ENCODE assay signal across 1 cellular context in genomic region chr13:30798776-30799625, GRCh38.
TF ChIP-seq lines count a peak whose summit lies in the region.

No MANE protein-coding gene starts in this region.

TF ChIP-seq in HepG2, 621 proteins besides CTCF, POLR2A, EP300 and RAD21:
- TF ChIP-seq ZNF276 (CRISPR knock-in tag; IDR thresholded peaks at IDR 0.05; ENCODE audit: low read depth) (no peak), ZNF773 (CRISPR knock-in tag; IDR thresholded peaks at IDR 0.05; ENCODE audit: borderline replicate concordance) (no peak), RARG (CRISPR knock-in tag; IDR thresholded peaks at IDR 0.05; ENCODE audit: low read depth) (no peak), LCORL (IDR thresholded peaks at IDR 0.05) (no peak), LCORL (CRISPR knock-in tag; IDR thresholded peaks at IDR 0.05) (no peak), ZBTB2 (CRISPR knock-in tag; IDR thresholded peaks at IDR 0.05; ENCODE audit: low read depth) (no peak), ZNF484 (CRISPR knock-in tag; IDR thresholded peaks at IDR 0.05; ENCODE audit: borderline replicate concordance, low read depth) (no peak), IKZF5 (CRISPR knock-in tag; IDR thresholded peaks at IDR 0.05) (no peak), HMGA1 (CRISPR knock-in tag; conservative IDR thresholded peaks at IDR 0.05) (no peak), ZBTB3 (CRISPR knock-in tag; IDR thresholded peaks at IDR 0.05; ENCODE audit: borderline replicate concordance, low read depth) (no peak), CSRNP2 (CRISPR knock-in tag; conservative IDR thresholded peaks at IDR 0.05; ENCODE audit: low read depth) (no peak), NR2F6 (IDR thresholded peaks at IDR 0.05) (peak; percentile 27; the same call in 1 of the 2 replicates), NR2F6 (CRISPR knock-in tag; IDR thresholded peaks at IDR 0.05) (no peak), ZNF205 (CRISPR knock-in tag; IDR thresholded peaks at IDR 0.05) (no peak), U2AF1 (optimal IDR thresholded peaks at IDR 0.05; ENCODE audit: low read depth, low read length) (no peak), FOXK2 (IDR thresholded peaks at IDR 0.05) (no peak), ZFP90 (CRISPR knock-in tag; IDR thresholded peaks at IDR 0.05; ENCODE audit: borderline replicate concordance) (no peak), HNF4A (CRISPR knock-in tag; IDR thresholded peaks at IDR 0.05) (peak; percentile 46; the same call in 1 of the 2 replicates), GATAD1 (CRISPR knock-in tag; IDR thresholded peaks at IDR 0.05) (no peak), ZNF747 (CRISPR knock-in tag; IDR thresholded peaks at IDR 0.05; ENCODE audit: borderline replicate concordance) (no peak), FOXP1 (IDR thresholded peaks at IDR 0.05) (no peak), FOXP1 (CRISPR knock-in tag; IDR thresholded peaks at IDR 0.05) (no peak), POLR2AphosphoS2 (IDR thresholded peaks at IDR 0.05; ENCODE audit: low read depth, low read length) (no peak), BCL6 (CRISPR knock-in tag; IDR thresholded peaks at IDR 0.05) (peak; percentile 19; the same call in 1 of the 2 replicates), ZFX (CRISPR knock-in tag; IDR thresholded peaks at IDR 0.05; ENCODE audit: low read depth) (no peak)
- TF ChIP-seq, protein P1, sequence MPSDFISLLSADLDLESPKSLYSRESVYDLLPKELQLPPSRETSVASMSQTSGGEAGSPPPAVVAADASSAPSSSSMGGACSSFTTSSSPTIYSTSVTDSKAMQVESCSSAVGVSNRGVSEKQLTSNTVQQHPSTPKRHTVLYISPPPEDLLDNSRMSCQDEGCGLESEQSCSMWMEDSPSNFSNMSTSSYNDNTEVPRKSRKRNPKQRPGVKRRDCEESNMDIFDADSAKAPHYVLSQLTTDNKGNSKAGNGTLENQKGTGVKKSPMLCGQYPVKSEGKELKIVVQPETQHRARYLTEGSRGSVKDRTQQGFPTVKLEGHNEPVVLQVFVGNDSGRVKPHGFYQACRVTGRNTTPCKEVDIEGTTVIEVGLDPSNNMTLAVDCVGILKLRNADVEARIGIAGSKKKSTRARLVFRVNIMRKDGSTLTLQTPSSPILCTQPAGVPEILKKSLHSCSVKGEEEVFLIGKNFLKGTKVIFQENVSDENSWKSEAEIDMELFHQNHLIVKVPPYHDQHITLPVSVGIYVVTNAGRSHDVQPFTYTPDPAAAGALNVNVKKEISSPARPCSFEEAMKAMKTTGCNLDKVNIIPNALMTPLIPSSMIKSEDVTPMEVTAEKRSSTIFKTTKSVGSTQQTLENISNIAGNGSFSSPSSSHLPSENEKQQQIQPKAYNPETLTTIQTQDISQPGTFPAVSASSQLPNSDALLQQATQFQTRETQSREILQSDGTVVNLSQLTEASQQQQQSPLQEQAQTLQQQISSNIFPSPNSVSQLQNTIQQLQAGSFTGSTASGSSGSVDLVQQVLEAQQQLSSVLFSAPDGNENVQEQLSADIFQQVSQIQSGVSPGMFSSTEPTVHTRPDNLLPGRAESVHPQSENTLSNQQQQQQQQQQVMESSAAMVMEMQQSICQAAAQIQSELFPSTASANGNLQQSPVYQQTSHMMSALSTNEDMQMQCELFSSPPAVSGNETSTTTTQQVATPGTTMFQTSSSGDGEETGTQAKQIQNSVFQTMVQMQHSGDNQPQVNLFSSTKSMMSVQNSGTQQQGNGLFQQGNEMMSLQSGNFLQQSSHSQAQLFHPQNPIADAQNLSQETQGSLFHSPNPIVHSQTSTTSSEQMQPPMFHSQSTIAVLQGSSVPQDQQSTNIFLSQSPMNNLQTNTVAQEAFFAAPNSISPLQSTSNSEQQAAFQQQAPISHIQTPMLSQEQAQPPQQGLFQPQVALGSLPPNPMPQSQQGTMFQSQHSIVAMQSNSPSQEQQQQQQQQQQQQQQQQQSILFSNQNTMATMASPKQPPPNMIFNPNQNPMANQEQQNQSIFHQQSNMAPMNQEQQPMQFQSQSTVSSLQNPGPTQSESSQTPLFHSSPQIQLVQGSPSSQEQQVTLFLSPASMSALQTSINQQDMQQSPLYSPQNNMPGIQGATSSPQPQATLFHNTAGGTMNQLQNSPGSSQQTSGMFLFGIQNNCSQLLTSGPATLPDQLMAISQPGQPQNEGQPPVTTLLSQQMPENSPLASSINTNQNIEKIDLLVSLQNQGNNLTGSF (CRISPR knock-in tag; IDR thresholded peaks at IDR 0.05) = no peak
- TF ChIP-seq, protein P2, sequence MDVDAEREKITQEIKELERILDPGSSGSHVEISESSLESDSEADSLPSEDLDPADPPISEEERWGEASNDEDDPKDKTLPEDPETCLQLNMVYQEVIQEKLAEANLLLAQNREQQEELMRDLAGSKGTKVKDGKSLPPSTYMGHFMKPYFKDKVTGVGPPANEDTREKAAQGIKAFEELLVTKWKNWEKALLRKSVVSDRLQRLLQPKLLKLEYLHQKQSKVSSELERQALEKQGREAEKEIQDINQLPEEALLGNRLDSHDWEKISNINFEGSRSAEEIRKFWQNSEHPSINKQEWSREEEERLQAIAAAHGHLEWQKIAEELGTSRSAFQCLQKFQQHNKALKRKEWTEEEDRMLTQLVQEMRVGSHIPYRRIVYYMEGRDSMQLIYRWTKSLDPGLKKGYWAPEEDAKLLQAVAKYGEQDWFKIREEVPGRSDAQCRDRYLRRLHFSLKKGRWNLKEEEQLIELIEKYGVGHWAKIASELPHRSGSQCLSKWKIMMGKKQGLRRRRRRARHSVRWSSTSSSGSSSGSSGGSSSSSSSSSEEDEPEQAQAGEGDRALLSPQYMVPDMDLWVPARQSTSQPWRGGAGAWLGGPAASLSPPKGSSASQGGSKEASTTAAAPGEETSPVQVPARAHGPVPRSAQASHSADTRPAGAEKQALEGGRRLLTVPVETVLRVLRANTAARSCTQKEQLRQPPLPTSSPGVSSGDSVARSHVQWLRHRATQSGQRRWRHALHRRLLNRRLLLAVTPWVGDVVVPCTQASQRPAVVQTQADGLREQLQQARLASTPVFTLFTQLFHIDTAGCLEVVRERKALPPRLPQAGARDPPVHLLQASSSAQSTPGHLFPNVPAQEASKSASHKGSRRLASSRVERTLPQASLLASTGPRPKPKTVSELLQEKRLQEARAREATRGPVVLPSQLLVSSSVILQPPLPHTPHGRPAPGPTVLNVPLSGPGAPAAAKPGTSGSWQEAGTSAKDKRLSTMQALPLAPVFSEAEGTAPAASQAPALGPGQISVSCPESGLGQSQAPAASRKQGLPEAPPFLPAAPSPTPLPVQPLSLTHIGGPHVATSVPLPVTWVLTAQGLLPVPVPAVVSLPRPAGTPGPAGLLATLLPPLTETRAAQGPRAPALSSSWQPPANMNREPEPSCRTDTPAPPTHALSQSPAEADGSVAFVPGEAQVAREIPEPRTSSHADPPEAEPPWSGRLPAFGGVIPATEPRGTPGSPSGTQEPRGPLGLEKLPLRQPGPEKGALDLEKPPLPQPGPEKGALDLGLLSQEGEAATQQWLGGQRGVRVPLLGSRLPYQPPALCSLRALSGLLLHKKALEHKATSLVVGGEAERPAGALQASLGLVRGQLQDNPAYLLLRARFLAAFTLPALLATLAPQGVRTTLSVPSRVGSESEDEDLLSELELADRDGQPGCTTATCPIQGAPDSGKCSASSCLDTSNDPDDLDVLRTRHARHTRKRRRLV (CRISPR knock-in tag; IDR thresholded peaks at IDR 0.05) = no peak
